In genomic region chr11:43689167-43689566, GRCh38 we compare ENCODE assay signal across 18 cellular contexts. TPM values are rescaled to one million over a fixed set of nuclear protein-coding genes. Genes with fewer than 3 reads are reported as not detected.
DNase-seq lines count a peak whose midpoint lies in the region; ATAC-seq, FAIRE-seq and TF ChIP-seq lines count a peak whose summit lies in the region.
"Had no signal": no experiment of that assay in that cellular context is flagged by ENCODE, and none has a peak within 500 bp of the region (broad histone marks: within the 10 kb centered on the region; RNA-seq: fewer than 3 reads in every experiment).

No MANE protein-coding gene starts in this region.

- H2AFZ ChIP-seq in K562 (ENCODE audit: low read depth, low read length), result no peak overlapping the region

- H3K27me3 Mint-ChIP-seq in CD4-positive, alpha-beta memory T cell, result no peaks in the 10 kb centered on the region
- H3K27me3 Mint-ChIP-seq: CD8-positive, alpha-beta memory T cell had no signal

- in situ Hi-C loops in K562 (cut with MboI), result no loop called here

- H3K36me3 Mint-ChIP-seq in CD4-positive, alpha-beta memory T cell, result peaks cover 8 to 26% of the 10 kb centered on the region in 2 donors

- no peaks in the 10 kb centered on the region for H3K9me1 ChIP-seq in K562 (ENCODE audit: control insufficient read depth, insufficient read depth, low read length)

- H3K4me2 ChIP-seq in K562 (ENCODE audit: insufficient read depth, low read length), result no peak overlapping the region

- H3K4me3 Mint-ChIP-seq in CD4-positive, alpha-beta memory T cell, result no peak overlapping the region
- H3K4me3 Mint-ChIP-seq: CD14-positive monocyte; CD8-positive, alpha-beta memory T cell had no signal

- peaks cover 26% of the 10 kb centered on the region; the same call in 2 of the 3 replicates for H3K79me2 ChIP-seq in K562 (ENCODE audit: control insufficient read depth, insufficient read depth, low read length)

- H3K4me1 ChIP-seq in left ventricle myocardium inferior (peaks cover 88% of the 10 kb centered on the region), K562 (replicated peaks in 1 of 2; ENCODE audit: control insufficient read depth in 2 of 2, insufficient read depth in 2 of 2, low read length in 2 of 2) (peaks cover 12 to 61% of the 10 kb centered on the region in 2 experiments), psoas muscle (peaks cover 59% of the 10 kb centered on the region)
- H3K4me1 ChIP-seq in CD4-positive, alpha-beta memory T cell (ENCODE audit: insufficient read depth, low read length), result no peaks in the 10 kb centered on the region

- no peak for TF ChIP-seq RAD21 in K562 (CRISPR knock-in tag; conservative IDR thresholded peaks at IDR 0.05 in 1 of 2, IDR thresholded peaks at IDR 0.05 in 1 of 2)

- H4K20me1 ChIP-seq in K562 (replicated peaks; ENCODE audit: control insufficient read depth, insufficient read depth, low read length), result no peaks in the 10 kb centered on the region

- BruUV-seq in K562 (replicated peaks; lab: Mats Ljungman, UMichigan), result no TSS peak

- WGBS in K562 (ENCODE audit: insufficient coverage, low coverage, missing lambda C conversion rate), result 0% methylated on average over 2 of the region's 2 CpGs
- WGBS in psoas muscle, 3 donors, result 91 to 94% (median 93%) methylated on average over 2 of the region's 2 CpGs

- TF ChIP-seq EP300 in K562 (IDR thresholded peaks at IDR 0.05; ENCODE audit: low read length), result peak; percentile 69

- H3K9me3 ChIP-seq in left ventricle myocardium inferior (replicated peaks) (no peaks in the 10 kb centered on the region), K562 (replicated peaks; ENCODE audit: control insufficient read depth, insufficient read depth, low read depth, low read length) (no peaks in the 10 kb centered on the region), psoas muscle (no peaks in the 10 kb centered on the region)
- no peaks in the 10 kb centered on the region for H3K9me3 ChIP-seq in CD4-positive, alpha-beta memory T cell (ENCODE audit: control insufficient read depth in 1 of 2, low read length in 2 of 2)
- H3K9me3 ChIP-seq: BE2C, HAP-1 had no signal

- no peaks in the 10 kb centered on the region for H3K27me3 ChIP-seq in left ventricle myocardium inferior (ENCODE audit: low read depth)
- no peaks in the 10 kb centered on the region for H3K27me3 ChIP-seq in K562 (ENCODE audit: control insufficient read depth in 2 of 2, insufficient read depth in 2 of 2, low read length in 2 of 2)
- no peaks in the 10 kb centered on the region for H3K27me3 ChIP-seq in psoas muscle (ENCODE audit: insufficient read depth in 3 of 3, low read length in 2 of 3)
- H3K27me3 ChIP-seq in CD4-positive, alpha-beta memory T cell (ENCODE audit: insufficient read depth, low read length), result no peaks in the 10 kb centered on the region
- H3K27me3 ChIP-seq: BE2C had no signal

- CTCF ChIA-PET in K562 (lab: Yijun Ruan, JAX; ENCODE audit: low intra/inter-chr PET ratio), result no interaction called here
- CTCF ChIA-PET in CD4-positive, alpha-beta memory T cell (lab: Charles Lee; ENCODE audit: partially characterized antibody), result no interaction called here

- DNase-seq in left ventricle myocardium inferior (no peak), Right ventricle myocardium inferior (ENCODE audit: missing footprints) (no peak), OCI-M1 (lab: John Stamatoyannopoulos, UW) (peak; percentile 82), K562 (ENCODE audit: extremely low read depth in 1 of 4, low spot score in 3 of 4) (peak; percentile 18 to 76 (median 28)), psoas muscle (no peak), NCI-H1694 treated with DMSO at 0.1 percent for 48 hours (lab: John Stamatoyannopoulos, UW) (no peak)
- DNase-seq in CD4-positive, alpha-beta memory T cell, result no peak
- DNase-seq: BE2C; CD8-positive, alpha-beta memory T cell; DMS53; GF-D8 had no signal

- no peak overlapping the region for H3K9ac ChIP-seq in K562 (ENCODE audit: insufficient read depth in 1 of 2, low read depth in 2 of 2, low read length in 2 of 2)

- no peak overlapping the region for H3K27ac Mint-ChIP-seq in CD4-positive, alpha-beta memory T cell
- H3K27ac Mint-ChIP-seq: CD8-positive, alpha-beta memory T cell had no signal

- H3K27ac ChIP-seq in left ventricle myocardium inferior (replicated peaks), result peak overlapping the region; percentile 87
- 0 out of 3 replicates have a peak overlapping the region, but pooled peaks have one; percentile 2 for H3K27ac ChIP-seq in K562 (ENCODE audit: extremely low read depth, low read depth, low read length)
- H3K27ac ChIP-seq in psoas muscle, result peak overlapping the region; percentile 6
- no peak overlapping the region for H3K27ac ChIP-seq in CD4-positive, alpha-beta memory T cell (ENCODE audit: low read depth, low read length)

- no peak for TF ChIP-seq POLR2A in K562 (conservative IDR thresholded peaks at IDR 0.05)

- no peak for ATAC-seq in Right ventricle myocardium inferior
- ATAC-seq in K562, result peak; percentile 79
- no peak for ATAC-seq in psoas muscle
- ATAC-seq: HepG2 had no signal

- no peak for TF ChIP-seq CTCF in left ventricle myocardium inferior (IDR thresholded peaks at IDR 0.05; ENCODE audit: borderline replicate concordance)
- TF ChIP-seq CTCF in K562 (IDR thresholded peaks at IDR 0.05 in 2 of 3, conservative IDR thresholded peaks at IDR 0.05 in 1 of 3; ENCODE audit: insufficient read depth in 2 of 3, low read depth in 1 of 3, low read length in 3 of 3), result no peak
- TF ChIP-seq CTCF in psoas muscle (IDR thresholded peaks at IDR 0.05), result no peak

- H3K4me3 ChIP-seq in left ventricle myocardium inferior (no peak overlapping the region), K562 (no peak overlapping the region), psoas muscle (no peak overlapping the region)
- H3K4me3 ChIP-seq in CD4-positive, alpha-beta memory T cell (ENCODE audit: low read length in 2 of 2), result no peak overlapping the region
- H3K4me3 ChIP-seq: HAP-1 had no signal

- POLR2A ChIA-PET in K562 (lab: Yijun Ruan, JAX), result interaction anchor here (0.7 kb wide), 1 partner anchor 9 kb away, joined by 3 read pairs; no protein-coding TSS in a partner anchor
- POLR2A ChIA-PET in CD4-positive, alpha-beta memory T cell (lab: Charles Lee; ENCODE audit: partially characterized antibody), result no interaction called here

- peaks cover 11 to 18% (median 14%) of the 10 kb centered on the region in 4 donors for H3K4me1 Mint-ChIP-seq in CD4-positive, alpha-beta memory T cell

- H3K9me3 Mint-ChIP-seq in CD4-positive, alpha-beta memory T cell, result no peaks in the 10 kb centered on the region
- H3K9me3 Mint-ChIP-seq: CD14-positive monocyte; CD8-positive, alpha-beta memory T cell had no signal

- FAIRE-seq in K562 (lab: Jason Lieb, UNC), result peak; percentile 61
- FAIRE-seq: A204.1, GM19239, H1, HepG2, HTR-8/SVneo had no signal

- intact Hi-C loops in left ventricle myocardium inferior (cut with micrococcal nuclease) (no loop called here), Right ventricle myocardium inferior (cut with DNase I) (no loop called here), K562 (cut with micrococcal nuclease) (loop anchor here (5.0 kb wide), 1 partner anchor 58 kb away; no protein-coding TSS in a partner anchor), psoas muscle (cut with DNase I) (loop anchor here in 1 of 2 donors (5.0 kb wide), 1 partner anchor 33 kb away; no protein-coding TSS in a partner anchor)
- intact Hi-C loops in CD4-positive, alpha-beta memory T cell (cut with micrococcal nuclease), result no loop called here

- no peaks in the 10 kb centered on the region for H3K36me3 ChIP-seq in left ventricle myocardium inferior
- no peaks in the 10 kb centered on the region for H3K36me3 ChIP-seq in K562 (ENCODE audit: control insufficient read depth, insufficient read depth, low read length)
- no peaks in the 10 kb centered on the region for H3K36me3 ChIP-seq in psoas muscle (ENCODE audit: insufficient read depth in 1 of 2, low read depth in 1 of 2)
- no peaks in the 10 kb centered on the region for H3K36me3 ChIP-seq in CD4-positive, alpha-beta memory T cell (ENCODE audit: insufficient read depth, low read length)

TF ChIP-seq in K562, 482 proteins besides CTCF, POLR2A, EP300 and RAD21 (continues in another document):
- TF ChIP-seq ZBTB5 (IDR thresholded peaks at IDR 0.05), result 0 out of 2 replicates have a peak, but pooled peaks have one; percentile 51

RNA-seq across cellular contexts. Expression of gene HSD17B12, which starts 8.6 kb away (rescaled TPM):
- 83.6 TPM for total RNA-seq in left ventricle myocardium inferior
- total RNA-seq in Right ventricle myocardium inferior, result 61.2 TPM
- total RNA-seq in K562 (2011; cell fraction: chromatin; rRNA removed; ENCODE audit: low replicate concordance), result 25.0 and 43.2 TPM in 2 replicates
- 34.5 and 36.0 TPM in 2 replicates for total RNA-seq in K562 (2011; cell fraction: nucleolus; rRNA removed)
- 37.9 and 51.6 TPM in 2 replicates for total RNA-seq in K562 (2011; cell fraction: nucleoplasm; rRNA removed)
- total RNA-seq in K562 (2014; rRNA removed), result 16.2 and 17.3 TPM in 2 replicates
- total RNA-seq in K562 (2014; rRNA removed; fragmentation: Illumina TruSeq; extraction: Trizol), result 25.7 and 30.9 TPM in 2 replicates
- total RNA-seq in K562 (2015; rRNA removed; fragmentation: Illumina TruSeq; extraction: Trizol), result 23.1 and 24.5 TPM in 2 replicates
- 21.3 and 23.8 TPM in 2 replicates for total RNA-seq in K562 (2021)
- polyA plus RNA-seq in K562 (2011; rRNA removed), result 31.9 and 34.5 TPM in 2 replicates
- polyA plus RNA-seq in K562 (2011; cell fraction: cytosol; rRNA removed), result 16.3 and 17.6 TPM in 2 replicates
- polyA plus RNA-seq in K562 (2011; cell fraction: nucleus; rRNA removed), result 13.5 and 18.5 TPM in 2 replicates
- polyA plus RNA-seq in K562 (2012), result 23.0 and 31.8 TPM in 2 replicates
- 27.3 and 30.3 TPM in 2 replicates for polyA plus RNA-seq in K562 (2014; fragmentation: Illumina TruSeq; extraction: Trizol)
- polyA plus RNA-seq in K562 (2014; fragmentation: Nextera tagmentation; extraction: Ambion mirVana), result 10 to 100 TPM in 1 of 2 experiments, 1 to 10 TPM in 1; 9.1 to 10.3 TPM
- polyA plus RNA-seq in K562 (2014; rRNA removed), result 19.6 and 23.3 TPM in 2 replicates
- polyA minus RNA-seq in K562 (2011; rRNA and poly(A)+ RNA removed), result 21.1 and 27.6 TPM in 2 replicates
- 22.3 and 26.4 TPM in 2 replicates for polyA minus RNA-seq in K562 (2011; cell fraction: cytosol; rRNA and poly(A)+ RNA removed)
- polyA minus RNA-seq in K562 (2011; cell fraction: nucleus; rRNA and poly(A)+ RNA removed), result 19.8 and 24.5 TPM in 2 replicates
- total RNA-seq in psoas muscle, result 10 to 100 TPM; 44.9 to 82.0 (median 62.5) TPM
- polyA plus RNA-seq in psoas muscle, result 10 to 100 TPM; 29.2 to 45.0 (median 29.5) TPM
- total RNA-seq in CD4-positive, alpha-beta memory T cell, result 10 to 100 TPM; 14.0 to 17.9 TPM
- polyA plus RNA-seq in CD4-positive, alpha-beta memory T cell, result 10 to 100 TPM; 19.8 to 39.0 TPM

Comparison
In these comparisons a context has a peak if more than half of its experiments do, and no peak if none do; other contexts are left out.
1. DNase-seq: peak in OCI-M1 (single experiment) and K562 (4 of 4); none in left ventricle myocardium inferior (single experiment), Right ventricle myocardium inferior (single experiment), psoas muscle (0 of 2), NCI-H1694 treated with DMSO at 0.1 percent for 48 hours (single experiment) and CD4-positive, alpha-beta memory T cell (0 of 5).